ENCODE assay signal across 24 cellular contexts in genomic region chr13:39886336-39886735, GRCh38.
"Had no signal": no experiment of that assay in that cellular context is flagged by ENCODE, and none has a peak within 500 bp of the region (broad histone marks: within the 10 kb centered on the region; RNA-seq: fewer than 3 reads in every experiment).

No MANE protein-coding gene starts in this region.

- DNase-seq: hippocampal formation; kidney; left colon; left lung; lower lobe of right lung; mammary epithelial cell; mesenchymal stem cell; naive thymus-derived CD8-positive, alpha-beta T cell; nucleus accumbens; pancreas; posterior cingulate gyrus; retina; right cardiac atrium; spleen; stimulated activated CD4-positive, alpha-beta T cell treated with anti-CD3 and anti-CD28 coated beads, Interleukin-4, amount 100 ng/mL, for 24 hours; stimulated activated naive CD4-positive, alpha-beta T cell; tibial artery had no signal

- H3K4me3 ChIP-seq: left lung, lower lobe of right lung, pancreas, prostate gland, skin epidermis, spleen, suprapubic skin, thoracic aorta, tibial artery, vagina had no signal

- H3K36me3 ChIP-seq: left lung, lower lobe of right lung, pancreas, prostate gland, spleen, suprapubic skin, thoracic aorta, tibial artery, vagina had no signal

- H3K27me3 ChIP-seq: left lung, pancreas, spleen, suprapubic skin, tibial artery, vagina had no signal

- H3K4me1 ChIP-seq: left lung, lower lobe of right lung, pancreas, prostate gland, spleen had no signal

- ATAC-seq: left colon; left lung; lower lobe of right lung; naive thymus-derived CD8-positive, alpha-beta T cell; pancreas; right cardiac atrium; sciatic nerve; stimulated activated effector memory CD8-positive, alpha-beta T cell treated with anti-CD3 and anti-CD28 coated beads, Interleukin-12 subunit alpha, Interleukin-12 subunit beta, amount 100 ng/mL, for 72 hours had no signal

- H3K9me3 ChIP-seq: pancreas, prostate gland had no signal

- H3K27ac ChIP-seq: left lung, lower lobe of right lung, pancreas, prostate gland, spleen, thoracic aorta, tibial artery, vagina had no signal
